Comparison of ENCODE assay signal across 19 cellular contexts in the genomic region with DNA sequence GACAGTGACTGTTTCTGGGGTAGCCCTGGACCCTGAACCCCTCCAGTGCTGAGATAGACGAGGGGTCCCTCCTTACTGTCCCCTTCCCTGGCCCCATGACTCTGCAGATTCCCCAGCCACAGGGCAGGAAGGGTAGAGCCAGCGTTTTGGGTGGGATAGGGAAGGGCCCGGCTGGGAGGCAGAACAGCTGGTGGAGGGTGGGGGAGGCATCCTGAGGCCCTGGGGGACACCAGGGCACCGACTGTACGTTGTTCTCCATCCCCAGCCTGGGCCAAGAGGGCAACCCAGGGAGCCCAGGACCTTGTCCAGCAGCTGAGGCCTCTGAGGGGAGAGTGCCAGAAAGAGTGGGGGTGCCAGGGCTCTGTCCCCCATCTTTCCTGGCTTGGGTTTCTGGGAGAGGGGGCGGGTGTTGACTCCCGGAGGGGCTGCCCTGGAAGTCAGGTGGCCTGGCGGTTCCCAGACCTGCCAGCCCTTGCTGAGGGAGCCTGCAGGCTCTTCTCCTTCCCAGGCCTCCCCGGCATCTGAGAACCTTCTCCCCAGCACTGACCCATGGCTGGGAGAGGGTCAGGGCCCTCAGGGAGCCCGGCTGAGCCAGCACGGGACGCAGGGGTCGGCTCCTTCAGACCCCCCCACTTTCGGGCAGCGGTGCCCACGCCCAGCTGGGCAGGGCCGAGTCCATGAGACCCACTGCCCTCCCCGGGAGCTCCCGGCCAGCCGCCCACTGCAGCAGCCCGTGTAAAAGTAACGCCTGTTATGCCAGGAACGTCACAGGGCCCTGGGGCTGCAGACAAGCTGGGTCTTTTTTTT. TPM values are rescaled to one million over a fixed set of nuclear protein-coding genes. Genes with fewer than 3 reads are reported as not detected.
DNase-seq lines count a peak whose midpoint lies in the region; ATAC-seq and TF ChIP-seq lines count a peak whose summit lies in the region.
"Had no signal": no experiment of that assay in that cellular context is flagged by ENCODE, and none has a peak within 500 bp of the region (broad histone marks: within the 10 kb centered on the region; RNA-seq: fewer than 3 reads in every experiment).

No MANE protein-coding gene starts in this region.

- peak overlapping the region; percentile 24 for H2AK5ac ChIP-seq in mesenchymal stem cell (ENCODE audit: low read length, severe bottlenecking)

- H3K9ac ChIP-seq in mesenchymal stem cell (ENCODE audit: low read length): no peak overlapping the region
- H3K9ac ChIP-seq: KMS-11 had no signal

- TF ChIP-seq CTCF in left ventricle myocardium inferior (IDR thresholded peaks at IDR 0.05; ENCODE audit: borderline replicate concordance): no peak
- TF ChIP-seq CTCF in spleen (IDR thresholded peaks at IDR 0.05 in 8 of 11, conservative IDR thresholded peaks at IDR 0.05 in 3 of 11): no peak

- H3K4me3 ChIP-seq in left ventricle myocardium inferior (no peak overlapping the region), mesenchymal stem cell (ENCODE audit: insufficient read depth in 1 of 2, low read depth in 1 of 2, low read length in 2 of 2) (no peak overlapping the region), spleen (no peak overlapping the region)
- H3K4me3 ChIP-seq: Peyer's patch had no signal

- H2BK5ac ChIP-seq in mesenchymal stem cell (ENCODE audit: low read depth, low read length, poor library complexity, severe bottlenecking): no peak overlapping the region

- H3K23ac ChIP-seq in mesenchymal stem cell (ENCODE audit: low read length in 2 of 2): no peak overlapping the region

- no peak overlapping the region for H3K14ac ChIP-seq in mesenchymal stem cell (ENCODE audit: low read length in 2 of 2)

- ATAC-seq in Right ventricle myocardium inferior: no peak
- ATAC-seq in HG03378 (IDR thresholded peaks at IDR 0.05; ENCODE audit: unreplicated experiment): no peak

- DNase-seq in Right ventricle myocardium inferior (ENCODE audit: missing footprints): peak; percentile 35
- DNase-seq in cardiac septum (ENCODE audit: low spot score): no peak
- DNase-seq in left ventricle myocardium inferior: no peak
- DNase-seq in mesenchymal stem cell: no peak
- peak; percentile 48 for DNase-seq in spleen
- DNase-seq in activated CD4-positive, alpha-beta T cell treated with anti-CD3 and anti-CD28 coated beads, Interleukin-2, amount 50 U/mL, for 48 hours: no peak
- DNase-seq in NCI-H2029 (lab: John Stamatoyannopoulos, UW): no peak
- DNase-seq: 8988T, DMS53, NCI-H1105 treated with DMSO at 0.1 percent for 48 hours, NCI-H187 treated with DMSO at 0.1 percent for 48 hours, NCI-H2171 treated with DMSO at 0.1 percent for 48 hours, NCI-H510A, Peyer's patch, SIG-M5 had no signal

- peaks cover 15% of the 10 kb centered on the region for H3K27me3 ChIP-seq in left ventricle myocardium inferior (ENCODE audit: low read depth)
- H3K27me3 ChIP-seq in mesenchymal stem cell (ENCODE audit: control insufficient read depth in 1 of 2, insufficient read depth in 1 of 2, low read length in 2 of 2): peaks cover 0 to 48% of the 10 kb centered on the region in 2 experiments
- peaks cover 0 to 22% (median 0%) of the 10 kb centered on the region in 7 donors for H3K27me3 ChIP-seq in spleen (replicated peaks in 1 of 7)
- H3K27me3 ChIP-seq: Peyer's patch had no signal

- no peaks in the 10 kb centered on the region for H3K36me3 ChIP-seq in left ventricle myocardium inferior
- no peaks in the 10 kb centered on the region for H3K36me3 ChIP-seq in mesenchymal stem cell (ENCODE audit: control insufficient read depth in 1 of 2, insufficient read depth in 2 of 2, low read depth in 1 of 2, low read length in 2 of 2)
- H3K36me3 ChIP-seq in spleen: no peaks in the 10 kb centered on the region
- H3K36me3 ChIP-seq: Peyer's patch had no signal

- peak overlapping the region; percentile 17 for H2BK15ac ChIP-seq in mesenchymal stem cell (ENCODE audit: low read depth, poor library complexity, severe bottlenecking)

- intact Hi-C loops in Right ventricle myocardium inferior (cut with DNase I) (no loop called here), cardiac septum (cut with DNase I) (no loop called here), left ventricle myocardium inferior (cut with micrococcal nuclease) (no loop called here), spleen (cut with DNase I; ENCODE audit: low total_unique reads) (no loop called here)

- H4K91ac ChIP-seq in mesenchymal stem cell (ENCODE audit: low read length): no peak overlapping the region

- no peak overlapping the region for H3K4me2 ChIP-seq in mesenchymal stem cell (ENCODE audit: low read length, poor library complexity, severe bottlenecking)
- H3K4me2 ChIP-seq: KMS-11 had no signal

- H2AFZ ChIP-seq in mesenchymal stem cell (ENCODE audit: low read depth, low read length): no peak overlapping the region

- peak overlapping the region; percentile 66 for H3K27ac ChIP-seq in left ventricle myocardium inferior (replicated peaks)
- H3K27ac ChIP-seq in mesenchymal stem cell (ENCODE audit: low read length, poor library complexity, severe bottlenecking): no peak overlapping the region
- peak overlapping the region in 2 of 8 donors; percentile 3 to 4 for H3K27ac ChIP-seq in spleen
- H3K27ac ChIP-seq: C4-2B, KMS-11, Peyer's patch had no signal

- H2BK12ac ChIP-seq in mesenchymal stem cell (ENCODE audit: low read length in 2 of 2): peak overlapping the region in 1 of 2 experiments; percentile 47

- H3K4ac ChIP-seq in mesenchymal stem cell (ENCODE audit: low read depth in 1 of 2, low read length in 2 of 2): no peak overlapping the region

- no peaks in the 10 kb centered on the region for H3K9me3 ChIP-seq in left ventricle myocardium inferior (replicated peaks)
- H3K9me3 ChIP-seq in mesenchymal stem cell (ENCODE audit: control insufficient read depth, low read length): peaks cover 13% of the 10 kb centered on the region
- H3K9me3 ChIP-seq in spleen: no peaks in the 10 kb centered on the region
- H3K9me3 ChIP-seq: Peyer's patch had no signal

- no peaks in the 10 kb centered on the region for H3K79me1 ChIP-seq in mesenchymal stem cell (replicated peaks; ENCODE audit: low read length, poor library complexity, severe bottlenecking)

- H3K18ac ChIP-seq in mesenchymal stem cell (ENCODE audit: low read depth in 1 of 2, low read length in 2 of 2): no peak overlapping the region

- WGBS in mesenchymal stem cell: 76% methylated on average over 21 of the region's 23 CpGs
- 40 to 52% (median 48%) methylated on average over 10 to 23 of the region's 23 CpGs for WGBS in spleen, 5 donors

- H3K4me1 ChIP-seq in left ventricle myocardium inferior (peaks cover 15% of the 10 kb centered on the region), mesenchymal stem cell (ENCODE audit: control insufficient read depth, insufficient read depth, low read depth, low read length) (peaks cover 16% of the 10 kb centered on the region), spleen (peaks cover 0 to 13% (median 9%) of the 10 kb centered on the region in 6 donors)
- H3K4me1 ChIP-seq: Peyer's patch had no signal

- no peak for TF ChIP-seq POLR2A in spleen (IDR thresholded peaks at IDR 0.05)

- no peak overlapping the region for H2BK120ac ChIP-seq in mesenchymal stem cell (ENCODE audit: low read depth, low read length)

- H4K8ac ChIP-seq in mesenchymal stem cell (ENCODE audit: low read length): peak overlapping the region; percentile 55

RNA-seq across cellular contexts. Expression of a gene that starts 30.3 kb away (rescaled TPM):
- total RNA-seq in Right ventricle myocardium inferior: 80.9 TPM
- 87.7 TPM for total RNA-seq in cardiac septum
- 75.0 TPM for total RNA-seq in left ventricle myocardium inferior
- 374 TPM for polyA plus RNA-seq in mesenchymal stem cell (2013, experiment 1 of 2)
- polyA plus RNA-seq in mesenchymal stem cell (2013, experiment 2 of 2): 355 TPM
- 10 to 100 TPM; 10.2 to 66.6 (median 25.7) TPM for total RNA-seq in spleen
- polyA plus RNA-seq in spleen: 1 to 10 TPM in 2 of 3 donors, under 1 TPM in 1; 0.74 to 9.8 (median 4.0) TPM

RNA-seq across cellular contexts. Expression of a gene that starts 52.1 kb away (rescaled TPM):
- total RNA-seq in Right ventricle myocardium inferior (not detected), cardiac septum (not detected), left ventricle myocardium inferior (not detected), spleen (1 to 10 TPM in 2 of 7 donors, not detected in 5; 1.3 to 1.5 TPM)
- not detected for polyA plus RNA-seq in mesenchymal stem cell (2013, experiment 1 of 2)
- polyA plus RNA-seq in mesenchymal stem cell (2013, experiment 2 of 2): not detected
- polyA plus RNA-seq in spleen: 1 to 10 TPM; 1.3 to 2.4 (median 1.9) TPM
- total RNA-seq: MCF 10A, Peyer's patch had no signal

Comparison
In these comparisons a context has a peak if more than half of its experiments do, and no peak if none do; other contexts are left out.
1. DNase-seq: peak in Right ventricle myocardium inferior (single experiment) and spleen (single experiment); none in cardiac septum (single experiment), left ventricle myocardium inferior (single experiment), mesenchymal stem cell (single experiment), activated CD4-positive, alpha-beta T cell treated with anti-CD3 and anti-CD28 coated beads, Interleukin-2, amount 50 U/mL, for 48 hours (0 of 2) and NCI-H2029 (single experiment).